19 cellular contexts compared by ENCODE assay signal in the genomic region with DNA sequence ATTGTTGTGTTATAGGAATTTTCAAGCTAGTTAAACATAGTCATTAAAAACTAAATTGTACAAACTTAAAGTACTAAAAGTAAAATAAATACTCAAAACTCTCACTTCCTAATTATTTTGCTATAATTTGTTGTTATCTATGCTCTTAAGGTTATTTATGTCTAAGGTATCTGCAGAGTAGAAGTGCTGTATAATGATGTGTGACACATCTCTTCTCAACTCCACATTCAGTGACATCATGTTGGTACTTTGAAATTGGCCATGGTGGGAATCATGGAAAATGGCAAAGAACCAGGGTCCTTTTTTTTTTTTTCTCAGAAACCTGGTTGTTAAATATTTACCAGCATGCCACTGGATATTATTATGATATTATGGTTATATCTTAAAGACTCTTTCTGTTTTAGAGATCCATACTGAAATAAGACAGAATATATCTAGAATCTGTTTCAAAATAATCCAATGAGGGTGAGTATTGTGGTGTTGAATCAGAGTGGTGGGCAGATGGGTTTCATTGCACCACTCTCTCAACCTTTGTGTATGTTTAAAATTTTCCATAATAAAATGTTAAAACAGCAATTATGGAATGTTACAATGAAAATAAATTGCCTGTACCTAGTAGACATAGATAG. TPM values are rescaled to one million over a fixed set of nuclear protein-coding genes. Genes with fewer than 3 reads are reported as not detected.
DNase-seq lines count a peak whose midpoint lies in the region; ATAC-seq, FAIRE-seq and TF ChIP-seq lines count a peak whose summit lies in the region.
"Had no signal": no experiment of that assay in that cellular context is flagged by ENCODE, and none has a peak within 500 bp of the region (broad histone marks: within the 10 kb centered on the region; RNA-seq: fewer than 3 reads in every experiment).

No MANE protein-coding gene starts in this region.

- peaks cover 4% of the 10 kb centered on the region; the same call in 1 of the 2 replicates for H4K20me1 ChIP-seq in PC-9 (ENCODE audit: insufficient read depth)

- DNase-seq in activated CD4-positive, alpha-beta T cell treated with anti-CD3 and anti-CD28 coated beads for 36 hours: peak; percentile 23
- no peak for DNase-seq in activated CD4-positive, alpha-beta T cell treated with anti-CD3 and anti-CD28 coated beads for 4 hours
- no peak for DNase-seq in PC-9
- peak; percentile 32 for DNase-seq in bronchial epithelial cell (ENCODE audit: low read depth)
- no peak for DNase-seq in DMS 273 (lab: John Stamatoyannopoulos, UW; ENCODE audit: unreplicated experiment)
- no peak for DNase-seq in H4 (ENCODE audit: low spot score)
- no peak for DNase-seq in left ventricle myocardium superior
- DNase-seq: CD4-positive, CD25-positive, alpha-beta regulatory T cell; DND-41; effector memory CD8-positive, alpha-beta T cell; left colon; NCI-H2107; stimulated activated CD4-positive, alpha-beta T cell treated with anti-CD3 and anti-CD28 coated beads, Interleukin-2, amount 100 ng/mL, for 48 hours; stimulated activated CD8-positive, alpha-beta memory T cell treated with anti-CD3 and anti-CD28 coated beads, Interleukin-4, amount 100 ng/mL, for 48 hours; transverse colon; WERI-Rb-1 had no signal

- H3K36me3 ChIP-seq in PC-9 (ENCODE audit: low read depth): 0 out of 2 replicates have a peak, but pooled peaks cover 3% of the 10 kb centered on the region
- H3K36me3 ChIP-seq in bronchial epithelial cell (ENCODE audit: control insufficient read depth, insufficient read depth, low read length): no peaks in the 10 kb centered on the region
- H3K36me3 ChIP-seq in skeletal muscle satellite cell (ENCODE audit: insufficient read depth, low read length): no peaks in the 10 kb centered on the region
- H3K36me3 ChIP-seq: right lobe of liver, transverse colon, WERI-Rb-1 had no signal

- peak overlapping the region; percentile 70 for H3K27ac ChIP-seq in PC-9
- H3K27ac ChIP-seq: right lobe of liver, WERI-Rb-1 had no signal

- POLR2A ChIA-PET in activated CD4-positive, alpha-beta T cell treated with anti-CD3 and anti-CD28 coated beads for 36 hours (lab: Charles Lee): interaction anchor here (0.6 to 2.5 kb wide), 12 partner anchors 10 to 65 kb away, joined by 3 to 12 read pairs (median 6); no protein-coding TSS in a partner anchor
- POLR2A ChIA-PET in PC-9 (lab: Charles Lee; ENCODE audit: unreplicated experiment): interaction anchor here (0.6 kb wide), 1 partner anchor 428 kb away, joined by 3 read pairs; no protein-coding TSS in a partner anchor

- H3K4me1 ChIP-seq in PC-9 (replicated peaks; ENCODE audit: insufficient read depth) (peaks cover 38% of the 10 kb centered on the region), skeletal muscle satellite cell (ENCODE audit: control insufficient read depth, insufficient read depth, low read length) (peaks cover 40% of the 10 kb centered on the region)

- BruUV-seq in PC-9 (replicated peaks; lab: Mats Ljungman, UMichigan): no TSS peak

- peaks cover 46% of the 10 kb centered on the region for H3K36me3 Mint-ChIP-seq in activated CD4-positive, alpha-beta T cell treated with anti-CD3 and anti-CD28 coated beads for 36 hours (ENCODE audit: low read depth)

- H3K27ac Mint-ChIP-seq in activated CD4-positive, alpha-beta T cell treated with anti-CD3 and anti-CD28 coated beads for 36 hours: peak overlapping the region; percentile 95
- H3K27ac Mint-ChIP-seq: effector memory CD8-positive, alpha-beta T cell had no signal

- H3F3A ChIP-seq in PC-9 (ENCODE audit: insufficient read depth, low read depth): peaks cover 19% of the 10 kb centered on the region

- peak overlapping the region; percentile 20 for H3K4me3 Mint-ChIP-seq in activated CD4-positive, alpha-beta T cell treated with anti-CD3 and anti-CD28 coated beads for 36 hours
- H3K4me3 Mint-ChIP-seq: central memory CD8-positive, alpha-beta T cell; effector memory CD8-positive, alpha-beta T cell had no signal

- intact Hi-C loops in activated CD4-positive, alpha-beta T cell treated with anti-CD3 and anti-CD28 coated beads for 36 hours (cut with DNase I, micrococcal nuclease): loop anchor here (1.0 to 10.0 kb wide), 7 partner anchors 23 to 502 kb away; a partner anchor contains a TSS
- intact Hi-C loops in PC-9 (cut with micrococcal nuclease; ENCODE audit: unreplicated experiment) (loop anchor here (2.0 kb wide), 1 partner anchor 22 kb away; a partner anchor contains a TSS), left ventricle myocardium superior (cut with micrococcal nuclease) (no loop called here)

- H3K27me3 ChIP-seq in PC-9 (ENCODE audit: insufficient read depth, low read depth) (no peaks in the 10 kb centered on the region), bronchial epithelial cell (ENCODE audit: control insufficient read depth, insufficient read depth, low read length) (no peaks in the 10 kb centered on the region), skeletal muscle satellite cell (ENCODE audit: control insufficient read depth, insufficient read depth, low read length) (no peaks in the 10 kb centered on the region)
- H3K27me3 ChIP-seq: right lobe of liver, transverse colon had no signal

- peaks cover 54% of the 10 kb centered on the region for H3K79me2 ChIP-seq in PC-9 (ENCODE audit: low read depth)

- no peak for FAIRE-seq in bronchial epithelial cell (lab: Jason Lieb, UNC)

- H3K4me3 ChIP-seq in PC-9 (no peak overlapping the region), bronchial epithelial cell (ENCODE audit: low read depth, low read length) (no peak overlapping the region), skeletal muscle satellite cell (ENCODE audit: low read length) (no peak overlapping the region)
- H3K4me3 ChIP-seq: right lobe of liver, transverse colon had no signal

- peaks cover 86% of the 10 kb centered on the region for H3K4me1 Mint-ChIP-seq in activated CD4-positive, alpha-beta T cell treated with anti-CD3 and anti-CD28 coated beads for 36 hours

- CTCF ChIA-PET in activated CD4-positive, alpha-beta T cell treated with anti-CD3 and anti-CD28 coated beads for 36 hours (lab: Charles Lee): interaction anchor here (0.6 to 2.7 kb wide), 16 partner anchors 10 to 566 kb away, joined by 3 to 12 read pairs (median 4); a partner anchor contains a TSS
- CTCF ChIA-PET in PC-9 (lab: Charles Lee): no interaction called here

- no peaks in the 10 kb centered on the region for H3K9me2 ChIP-seq in PC-9 (ENCODE audit: insufficient read depth)

- peak overlapping the region; percentile 24 for H3K4me2 ChIP-seq in PC-9
- H3K4me2 ChIP-seq in skeletal muscle satellite cell (ENCODE audit: low read length): peak overlapping the region; percentile 28

- H3K9ac ChIP-seq in skeletal muscle satellite cell (ENCODE audit: low read depth, low read length): no peak overlapping the region

- H3K9me3 Mint-ChIP-seq in activated CD4-positive, alpha-beta T cell treated with anti-CD3 and anti-CD28 coated beads for 36 hours (ENCODE audit: low read depth): no peaks in the 10 kb centered on the region
- H3K9me3 Mint-ChIP-seq: CD4-positive, CD25-positive, alpha-beta regulatory T cell; central memory CD8-positive, alpha-beta T cell; effector memory CD8-positive, alpha-beta T cell had no signal

- TF ChIP-seq CTCF in PC-9 (conservative IDR thresholded peaks at IDR 0.05) (no peak), bronchial epithelial cell (IDR thresholded peaks at IDR 0.05; ENCODE audit: insufficient read depth, low read length, severe bottlenecking) (no peak)

- H3K9me3 ChIP-seq in PC-9 (ENCODE audit: insufficient read depth, low read depth) (no peaks in the 10 kb centered on the region; the same call in 1 of the 2 replicates), skeletal muscle satellite cell (replicated peaks; ENCODE audit: low read length) (no peaks in the 10 kb centered on the region)
- H3K9me3 ChIP-seq: right lobe of liver, transverse colon had no signal

- H2AFZ ChIP-seq in PC-9: no peak overlapping the region

- H3K27me3 Mint-ChIP-seq in activated CD4-positive, alpha-beta T cell treated with anti-CD3 and anti-CD28 coated beads for 36 hours: no peaks in the 10 kb centered on the region
- H3K27me3 Mint-ChIP-seq: CD4-positive, CD25-positive, alpha-beta regulatory T cell; central memory CD8-positive, alpha-beta T cell; effector memory CD8-positive, alpha-beta T cell had no signal

- peak; percentile 23 for ATAC-seq in activated CD4-positive, alpha-beta T cell treated with anti-CD3 and anti-CD28 coated beads for 36 hours
- no peak for ATAC-seq in left ventricle myocardium superior
- ATAC-seq: effector memory CD8-positive, alpha-beta T cell had no signal

RNA-seq across cellular contexts. Expression of a gene that starts 22.4 kb away (rescaled TPM):
- total RNA-seq in activated CD4-positive, alpha-beta T cell treated with anti-CD3 and anti-CD28 coated beads for 36 hours: 10 to 100 TPM; 38.9 to 41.5 TPM
- 11.7 and 15.0 TPM in 2 replicates for total RNA-seq in PC-9 (2021)
- 7.6 and 17.5 TPM in 2 replicates for total RNA-seq in bronchial epithelial cell
- 5.6 and 7.0 TPM in 2 replicates for total RNA-seq in skeletal muscle satellite cell (2012; rRNA removed)
- total RNA-seq in H4 (2014; rRNA removed; shearing (Covaris generic)): 2.4 and 3.1 TPM in 2 replicates
- total RNA-seq in left ventricle myocardium superior: 2.5 TPM

Comparison
In these comparisons a context has a peak if more than half of its experiments do, and no peak if none do; other contexts are left out.
1. DNase-seq: peak in activated CD4-positive, alpha-beta T cell treated with anti-CD3 and anti-CD28 coated beads for 36 hours (single experiment) and bronchial epithelial cell (single experiment); none in activated CD4-positive, alpha-beta T cell treated with anti-CD3 and anti-CD28 coated beads for 4 hours (0 of 2), PC-9 (0 of 2), DMS 273 (single experiment), H4 (single experiment) and left ventricle myocardium superior (single experiment).